30 cellular contexts compared by ENCODE assay signal in genomic region chr4:101251261-101251660, GRCh38.
"Had no signal": no experiment of that assay in that cellular context is flagged by ENCODE, and none has a peak within 500 bp of the region (broad histone marks: within the 10 kb centered on the region; RNA-seq: fewer than 3 reads in every experiment).

No MANE protein-coding gene starts in this region.

- H3K36me3 ChIP-seq: ascending aorta, breast epithelium, cardiac muscle cell, colonic mucosa, esophagus squamous epithelium had no signal

- H3K4me1 ChIP-seq: ascending aorta, breast epithelium, colonic mucosa had no signal

- H3K27me3 ChIP-seq: ascending aorta, breast epithelium, cardiac muscle cell, colonic mucosa, esophagus squamous epithelium had no signal

- H3K27ac ChIP-seq: ascending aorta, breast epithelium, cardiac muscle cell, colonic mucosa, epithelial cell of prostate, esophagus squamous epithelium had no signal

- H3K9me3 ChIP-seq: ascending aorta, breast epithelium, colonic mucosa, esophagus squamous epithelium had no signal

- ATAC-seq: activated naive CD4-positive, alpha-beta T cell treated with anti-CD3 and anti-CD28 coated beads, Interleukin-2, amount 50 U/mL, for 72 hours; activated T-cell treated with anti-CD3 and anti-CD28 coated beads, Interleukin-2, amount 50 U/mL, for 72 hours; effector memory CD8-positive, alpha-beta T cell; T-helper 17 cell had no signal

- H3K4me3 ChIP-seq: ascending aorta, breast epithelium, cardiac muscle cell, colonic mucosa, esophagus squamous epithelium had no signal

- DNase-seq: activated CD4-positive, alpha-beta memory T cell treated with anti-CD3 and anti-CD28 coated beads, Interleukin-2, amount 10 ng/mL, durations not matched to agents 7 days and 5 days; activated CD4-positive, alpha-beta T cell treated with anti-CD3 and anti-CD28 coated beads for 4 hours; activated CD4-positive, alpha-beta T cell treated with anti-CD3 and anti-CD28 coated beads, Interleukin-2, amount 10 ng/mL, durations not matched to agents 7 days and 5 days; activated CD4-positive, alpha-beta T cell treated with anti-CD3 and anti-CD28 coated beads, Interleukin-2, amount 50 U/mL, for 4 hours; activated CD4-positive, CD25-positive, alpha-beta regulatory T cell; activated CD4-positive, CD25-positive, alpha-beta regulatory T cell treated with anti-CD3 and anti-CD28 coated beads, Interleukin-2, amount 50 U/mL, for 72 hours; activated CD8-positive, alpha-beta memory T cell treated with anti-CD3 and anti-CD28 coated beads, Interleukin-2, amount 50 U/mL, for 48 hours; activated gamma-delta T cell; activated naive CD4-positive, alpha-beta T cell; activated naive CD4-positive, alpha-beta T cell treated with anti-CD3 and anti-CD28 coated beads, Interleukin-2, amount 10 ng/mL, durations not matched to agents 7 days and 5 days; activated naive CD8-positive, alpha-beta T cell treated with anti-CD3 and anti-CD28 coated beads, Interleukin-2, amount 10 ng/mL, durations not matched to agents 7 days and 5 days; activated T-cell treated with anti-CD3 and anti-CD28 coated beads for 4 hours; activated T-cell treated with anti-CD3 and anti-CD28 coated beads, Interleukin-2, amount 50 U/mL, for 24 hours; activated T-cell treated with anti-CD3 and anti-CD28 coated beads, Interleukin-2, amount 50 U/mL, for 72 hours; central memory CD4-positive, alpha-beta T cell; cerebellar nuclear complex; colonic mucosa; effector CD4-positive, alpha-beta T cell; effector memory CD8-positive, alpha-beta T cell; esophagus squamous epithelium; foreskin melanocyte; head of caudate nucleus; hippocampal formation; T-helper 17 cell; T1000 had no signal
